ENCODE assay signal across 19 cellular contexts in the genomic region with DNA sequence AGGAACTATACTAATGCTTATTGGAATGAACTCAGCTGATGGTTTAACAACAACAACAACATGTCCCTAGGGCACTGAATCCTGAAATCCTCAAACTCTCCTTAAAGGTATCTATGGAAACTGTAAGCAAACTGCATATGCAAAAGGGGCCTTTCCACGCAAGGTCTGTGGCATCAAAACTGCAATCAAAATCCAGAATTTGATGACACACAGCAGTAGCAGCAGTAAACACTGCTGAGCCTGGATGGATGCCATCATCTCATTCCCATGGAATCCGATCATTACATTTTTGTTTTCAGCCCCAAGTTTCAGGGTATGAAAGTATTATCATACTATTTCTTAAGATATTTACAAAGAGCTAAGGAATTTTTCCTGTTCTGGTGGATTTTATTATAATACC.
A peak's percentile ranks its signal among the peaks of the same experiment; 100 is the strongest.
DNase-seq lines count a peak whose midpoint lies in the region; ATAC-seq and TF ChIP-seq lines count a peak whose summit lies in the region.
"Had no signal": no experiment of that assay in that cellular context is flagged by ENCODE, and none has a peak within 500 bp of the region (broad histone marks: within the 10 kb centered on the region; RNA-seq: fewer than 3 reads in every experiment).

No MANE protein-coding gene starts in this region.

- H3K36me3 Mint-ChIP-seq in osteocyte (ENCODE audit: unreplicated experiment) = no peaks in the 10 kb centered on the region
- no peaks in the 10 kb centered on the region for H3K36me3 Mint-ChIP-seq in activated T-helper 1 cell treated with anti-CD3 and anti-CD28 coated beads, Interleukin-12 subunit alpha, Interleukin-12 subunit beta, Interleukin-2, Interleukin-4 antibody, amounts not matched to agents 30 ng/mL and 10 ng/mL and 1 ng/mL, durations not matched to agents 14 hours and 24 hours and 36 hours (ENCODE audit: low read depth)

- no peak overlapping the region for H3K27ac Mint-ChIP-seq in osteocyte (ENCODE audit: unreplicated experiment)
- H3K27ac Mint-ChIP-seq in activated T-helper 1 cell treated with anti-CD3 and anti-CD28 coated beads, Interleukin-12 subunit alpha, Interleukin-12 subunit beta, Interleukin-2, Interleukin-4 antibody, amounts not matched to agents 30 ng/mL and 10 ng/mL and 1 ng/mL, durations not matched to agents 14 hours and 24 hours and 36 hours = no peak overlapping the region
- H3K27ac Mint-ChIP-seq: activated CD4-positive, alpha-beta T cell treated with anti-CD3 and anti-CD28 coated beads, Interleukin-2, amount 10 ng/mL, durations not matched to agents 24 days and 14 days had no signal

- no peak for ATAC-seq in HG03095 (IDR thresholded peaks at IDR 0.05; ENCODE audit: unreplicated experiment)
- ATAC-seq: body of pancreas had no signal

- no peaks in the 10 kb centered on the region for H3K27me3 Mint-ChIP-seq in osteocyte (ENCODE audit: unreplicated experiment)
- H3K27me3 Mint-ChIP-seq in activated T-helper 1 cell treated with anti-CD3 and anti-CD28 coated beads, Interleukin-12 subunit alpha, Interleukin-12 subunit beta, Interleukin-2, Interleukin-4 antibody, amounts not matched to agents 30 ng/mL and 10 ng/mL and 1 ng/mL, durations not matched to agents 14 hours and 24 hours and 36 hours (ENCODE audit: insufficient read depth) = peaks cover 2% of the 10 kb centered on the region

- DNase-seq in GM04504 (ENCODE audit: low read depth) (peak; percentile 85), astrocyte of the cerebellum (ENCODE audit: low read depth) (peak; percentile 72), fibroblast of villous mesenchyme (ENCODE audit: low read depth) (peak; percentile 48), cerebellar cortex (ENCODE audit: low spot score) (no peak), osteocyte (ENCODE audit: extremely low spot score, unreplicated experiment) (no peak)
- DNase-seq in activated T-helper 1 cell treated with anti-CD3 and anti-CD28 coated beads, Interleukin-12 subunit alpha, Interleukin-12 subunit beta, Interleukin-2, Interleukin-4 antibody, amounts not matched to agents 30 ng/mL and 10 ng/mL and 1 ng/mL, durations not matched to agents 14 hours and 24 hours and 36 hours (ENCODE audit: low spot score) = no peak
- DNase-seq: activated CD4-positive, alpha-beta T cell treated with anti-CD3 and anti-CD28 coated beads, Interleukin-2, amount 10 ng/mL, durations not matched to agents 24 days and 14 days; activated CD8-positive, alpha-beta memory T cell treated with anti-CD3 and anti-CD28 coated beads, Interleukin-2, amount 50 U/mL, for 4 hours; activated naive CD4-positive, alpha-beta T cell treated with Interleukin-2 at 50 U/mL for 16 hours; DMS79; H9; hypothalamus; Kasumi-1; NCI-H1436; NCI-H2171 treated with DMSO at 0.1 percent for 48 hours; stimulated activated CD4-positive, alpha-beta T cell treated with anti-CD3 and anti-CD28 coated beads, Interleukin-2, amount 100 ng/mL, for 48 hours had no signal

- intact Hi-C loops in activated T-helper 1 cell treated with anti-CD3 and anti-CD28 coated beads, Interleukin-12 subunit alpha, Interleukin-12 subunit beta, Interleukin-2, Interleukin-4 antibody, amounts not matched to agents 30 ng/mL and 10 ng/mL and 1 ng/mL, durations not matched to agents 14 hours and 24 hours and 36 hours (cut with micrococcal nuclease) = no loop called here

- no peak overlapping the region for H3K4me3 Mint-ChIP-seq in osteocyte (ENCODE audit: unreplicated experiment)
- no peak overlapping the region for H3K4me3 Mint-ChIP-seq in activated T-helper 1 cell treated with anti-CD3 and anti-CD28 coated beads, Interleukin-12 subunit alpha, Interleukin-12 subunit beta, Interleukin-2, Interleukin-4 antibody, amounts not matched to agents 30 ng/mL and 10 ng/mL and 1 ng/mL, durations not matched to agents 14 hours and 24 hours and 36 hours
- H3K4me3 Mint-ChIP-seq: activated CD4-positive, alpha-beta T cell treated with anti-CD3 and anti-CD28 coated beads, Interleukin-2, amount 10 ng/mL, durations not matched to agents 24 days and 14 days; H9 had no signal

- H3K4me1 Mint-ChIP-seq in osteocyte (ENCODE audit: unreplicated experiment) = no peaks in the 10 kb centered on the region
- H3K4me1 Mint-ChIP-seq in activated T-helper 1 cell treated with anti-CD3 and anti-CD28 coated beads, Interleukin-12 subunit alpha, Interleukin-12 subunit beta, Interleukin-2, Interleukin-4 antibody, amounts not matched to agents 30 ng/mL and 10 ng/mL and 1 ng/mL, durations not matched to agents 14 hours and 24 hours and 36 hours (ENCODE audit: low read depth) = no peaks in the 10 kb centered on the region
- H3K4me1 Mint-ChIP-seq: activated CD4-positive, alpha-beta T cell treated with anti-CD3 and anti-CD28 coated beads, Interleukin-2, amount 10 ng/mL, durations not matched to agents 24 days and 14 days had no signal

- H3K27me3 ChIP-seq in subcutaneous abdominal adipose tissue (ENCODE audit: control insufficient read depth in 5 of 5, insufficient read depth in 4 of 5, low read length in 5 of 5) = no peaks in the 10 kb centered on the region
- H3K27me3 ChIP-seq: body of pancreas had no signal

- H3K4me3 ChIP-seq in astrocyte of the cerebellum (ENCODE audit: low read depth, low read length) (no peak overlapping the region), fibroblast of villous mesenchyme (ENCODE audit: low read depth, low read length) (no peak overlapping the region), subcutaneous abdominal adipose tissue (ENCODE audit: low read depth in 1 of 5, low read length in 5 of 5) (no peak overlapping the region)
- H3K4me3 ChIP-seq: body of pancreas had no signal

- peak overlapping the region in 2 of 5 donors; percentile 15 to 44 for H3K9ac ChIP-seq in subcutaneous abdominal adipose tissue (ENCODE audit: low read length in 5 of 5)

- H3K36me3 ChIP-seq in subcutaneous abdominal adipose tissue (ENCODE audit: control insufficient read depth in 5 of 5, insufficient read depth in 5 of 5, low read length in 5 of 5) = no peaks in the 10 kb centered on the region

- in situ Hi-C loops in astrocyte of the cerebellum (cut with HindIII; ENCODE audit: low sequenced_read_pairs) = no loop called here

- peak overlapping the region; percentile 62 for H3K27ac ChIP-seq in subcutaneous abdominal adipose tissue (ENCODE audit: low read depth, low read length)
- H3K27ac ChIP-seq: body of pancreas had no signal

- TF ChIP-seq CTCF in astrocyte of the cerebellum (IDR thresholded peaks at IDR 0.05; ENCODE audit: low read depth, low read length, missing control alignments) (no peak), fibroblast of villous mesenchyme (IDR thresholded peaks at IDR 0.05; ENCODE audit: insufficient read depth, low read depth, low read length) (no peak), osteocyte (IDR thresholded peaks at IDR 0.05) (no peak)

- peaks cover 0 to 6% (median 0%) of the 10 kb centered on the region in 5 donors for H3K9me3 ChIP-seq in subcutaneous abdominal adipose tissue (ENCODE audit: control insufficient read depth in 5 of 5, low read length in 5 of 5)
- H3K9me3 ChIP-seq: body of pancreas had no signal

- H3K9me3 Mint-ChIP-seq in osteocyte (ENCODE audit: unreplicated experiment) = no peaks in the 10 kb centered on the region
- H3K9me3 Mint-ChIP-seq in activated T-helper 1 cell treated with anti-CD3 and anti-CD28 coated beads, Interleukin-12 subunit alpha, Interleukin-12 subunit beta, Interleukin-2, Interleukin-4 antibody, amounts not matched to agents 30 ng/mL and 10 ng/mL and 1 ng/mL, durations not matched to agents 14 hours and 24 hours and 36 hours = no peaks in the 10 kb centered on the region
- H3K9me3 Mint-ChIP-seq: activated CD4-positive, alpha-beta T cell treated with anti-CD3 and anti-CD28 coated beads, Interleukin-2, amount 10 ng/mL, durations not matched to agents 24 days and 14 days had no signal

- peaks cover 3 to 44% (median 27%) of the 10 kb centered on the region in 5 donors for H3K4me1 ChIP-seq in subcutaneous abdominal adipose tissue (ENCODE audit: control insufficient read depth in 5 of 5, insufficient read depth in 5 of 5, low read length in 5 of 5)
- H3K4me1 ChIP-seq: body of pancreas had no signal

Comparison
In these comparisons a context has a peak if more than half of its experiments do, and no peak if none do; other contexts are left out.
1. DNase-seq: peak in GM04504 (single experiment), astrocyte of the cerebellum (single experiment) and fibroblast of villous mesenchyme (single experiment); none in cerebellar cortex (single experiment), osteocyte (single experiment) and activated T-helper 1 cell treated with anti-CD3 and anti-CD28 coated beads, Interleukin-12 subunit alpha, Interleukin-12 subunit beta, Interleukin-2, Interleukin-4 antibody, amounts not matched to agents 30 ng/mL and 10 ng/mL and 1 ng/mL, durations not matched to agents 14 hours and 24 hours and 36 hours (single experiment).